In the genomic region with DNA sequence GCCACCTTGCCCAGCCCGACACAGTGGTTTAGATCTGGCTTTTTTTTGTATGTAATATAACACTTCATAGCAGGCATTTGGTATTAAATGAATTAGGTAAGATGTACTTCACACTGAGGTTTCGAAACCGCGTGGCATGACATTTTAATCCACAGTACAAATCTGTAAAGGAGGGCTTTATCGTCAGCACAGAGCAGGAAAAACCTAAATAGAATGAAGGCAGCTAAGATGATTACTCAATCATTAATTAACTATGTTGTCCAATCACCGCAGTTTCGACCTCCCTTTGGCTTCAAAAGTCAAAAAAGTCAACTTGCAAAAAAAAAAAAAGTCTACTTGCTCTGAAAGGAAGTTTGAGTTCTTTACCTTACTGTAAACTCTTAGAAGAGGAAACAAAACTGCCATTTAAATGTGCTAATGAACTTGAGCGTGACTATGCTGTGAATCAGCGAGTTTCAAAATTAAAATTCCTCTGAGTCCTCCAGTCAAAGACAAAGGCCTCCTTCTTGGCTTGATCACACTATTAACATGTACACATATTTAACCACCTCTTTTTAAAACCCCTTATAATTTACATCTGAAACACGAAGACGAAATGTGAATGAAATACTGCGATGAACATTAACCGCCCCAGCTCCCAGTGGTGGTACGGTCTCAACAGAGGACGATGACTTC, we compare ENCODE assay signal across 8 cellular contexts. TPM values are rescaled to one million over a fixed set of nuclear protein-coding genes. Genes with fewer than 3 reads are reported as not detected.
DNase-seq lines count a peak whose midpoint lies in the region; ATAC-seq and TF ChIP-seq lines count a peak whose summit lies in the region.

No MANE protein-coding gene starts in this region.

- no peaks in the 10 kb centered on the region for H3K27me3 ChIP-seq in BLaER1 treated with 17β-estradiol and CSF1 and Interleukin-3, amounts not matched to agents 10 nM and 100 nM
- H3K27me3 ChIP-seq in SU-DHL-6 (ENCODE audit: low read length) (no peaks in the 10 kb centered on the region), dorsolateral prefrontal cortex (no peaks in the 10 kb centered on the region)

- H3K27ac ChIP-seq in BLaER1 treated with 17β-estradiol and CSF1 and Interleukin-3, amounts not matched to agents 10 nM and 100 nM: peak overlapping the region; percentile 86 to 98 (median 88)
- H3K27ac ChIP-seq in SU-DHL-6 (ENCODE audit: low read depth, low read length): peak overlapping the region; percentile 97
- peak overlapping the region in 58 of 59 donors; percentile 53 to 97 (median 90) for H3K27ac ChIP-seq in dorsolateral prefrontal cortex

- H3K4me3 Mint-ChIP-seq in stimulated activated naive CD8-positive, alpha-beta T cell treated with anti-CD3 and anti-CD28 coated beads, Interleukin-15, amount 100 ng/mL, for 72 hours: peak overlapping the region; percentile 90 to 99

- no peak for DNase-seq in dorsolateral prefrontal cortex
- DNase-seq in medulla oblongata (ENCODE audit: extremely low spot score): peak; percentile 54
- DNase-seq in stimulated activated naive CD8-positive, alpha-beta T cell treated with anti-CD3 and anti-CD28 coated beads, Interleukin-15, amount 100 ng/mL, for 72 hours: peak; percentile 14 to 46
- no peak for DNase-seq in cerebellum (ENCODE audit: low spot score)

- H3K79me2 ChIP-seq in SU-DHL-6 (ENCODE audit: insufficient read depth, low read length): peaks cover 32% of the 10 kb centered on the region

- peak; percentile 35 for ATAC-seq in GM19328 (IDR thresholded peaks at IDR 0.05; ENCODE audit: unreplicated experiment)
- ATAC-seq in HG03378 (IDR thresholded peaks at IDR 0.05; ENCODE audit: unreplicated experiment): peak; percentile 42
- ATAC-seq in stimulated activated naive CD8-positive, alpha-beta T cell treated with anti-CD3 and anti-CD28 coated beads, Interleukin-15, amount 100 ng/mL, for 72 hours: peak; percentile 58

- peak overlapping the region; percentile 85 to 97 (median 95) for H3K9ac ChIP-seq in BLaER1 treated with 17β-estradiol and CSF1 and Interleukin-3, amounts not matched to agents 10 nM and 100 nM
- peak overlapping the region; percentile 89 for H3K9ac ChIP-seq in SU-DHL-6 (ENCODE audit: low read length)

- H3K9me3 ChIP-seq in BLaER1 treated with 17β-estradiol and CSF1 and Interleukin-3, amounts not matched to agents 10 nM and 100 nM (replicated peaks in 1 of 11): no peaks in the 10 kb centered on the region
- H3K9me3 ChIP-seq in SU-DHL-6 (ENCODE audit: insufficient read depth, low read length): no peaks in the 10 kb centered on the region

- H3K4me1 ChIP-seq in BLaER1 treated with 17β-estradiol and CSF1 and Interleukin-3, amounts not matched to agents 10 nM and 100 nM: peaks cover 30 to 52% (median 40%) of the 10 kb centered on the region in 10 experiments

- H3K36me3 ChIP-seq in BLaER1 treated with 17β-estradiol and CSF1 and Interleukin-3, amounts not matched to agents 10 nM and 100 nM: peaks cover 0 to 13% (median 8%) of the 10 kb centered on the region in 11 experiments; a peak in 6 of 22 replicates
- no peaks in the 10 kb centered on the region for H3K36me3 ChIP-seq in SU-DHL-6 (ENCODE audit: low read length)

- H3K27ac Mint-ChIP-seq in stimulated activated naive CD8-positive, alpha-beta T cell treated with anti-CD3 and anti-CD28 coated beads, Interleukin-15, amount 100 ng/mL, for 72 hours: peak overlapping the region; percentile 97 to 98

- peak overlapping the region; percentile 84 to 96 (median 89) for H3K4me2 ChIP-seq in BLaER1 treated with 17β-estradiol and CSF1 and Interleukin-3, amounts not matched to agents 10 nM and 100 nM
- peak overlapping the region; percentile 83 for H3K4me2 ChIP-seq in SU-DHL-6 (ENCODE audit: low read depth, low read length, poor library complexity, severe bottlenecking)

- peak overlapping the region; percentile 83 to 97 (median 90) for H3K4me3 ChIP-seq in BLaER1 treated with 17β-estradiol and CSF1 and Interleukin-3, amounts not matched to agents 10 nM and 100 nM
- H3K4me3 ChIP-seq in SU-DHL-6 (ENCODE audit: insufficient read depth, low read length, poor library complexity, severe bottlenecking) (peak overlapping the region; percentile 77), dorsolateral prefrontal cortex (peak overlapping the region; percentile 65 to 100 (median 95))

- H3K27me3 Mint-ChIP-seq in stimulated activated naive CD8-positive, alpha-beta T cell treated with anti-CD3 and anti-CD28 coated beads, Interleukin-15, amount 100 ng/mL, for 72 hours: no peaks in the 10 kb centered on the region

- TF ChIP-seq CTCF in SU-DHL-6 (IDR thresholded peaks at IDR 0.05; ENCODE audit: insufficient read depth, low read length, poor library complexity, severe bottlenecking): no peak
- no peak for TF ChIP-seq CTCF in dorsolateral prefrontal cortex (IDR thresholded peaks at IDR 0.05 in 54 of 56, conservative IDR thresholded peaks at IDR 0.05 in 2 of 56; ENCODE audit: low read depth in 1 of 56, partially characterized antibody in 56 of 56)

- H3K9me3 Mint-ChIP-seq in stimulated activated naive CD8-positive, alpha-beta T cell treated with anti-CD3 and anti-CD28 coated beads, Interleukin-15, amount 100 ng/mL, for 72 hours: no peaks in the 10 kb centered on the region

- peaks cover 0 to 37% (median 12%) of the 10 kb centered on the region in 11 experiments; a peak in 13 of 22 replicates for H4K20me1 ChIP-seq in BLaER1 treated with 17β-estradiol and CSF1 and Interleukin-3, amounts not matched to agents 10 nM and 100 nM
- H4K20me1 ChIP-seq in SU-DHL-6 (ENCODE audit: low read depth, low read length): no peaks in the 10 kb centered on the region

- peaks cover 8% of the 10 kb centered on the region for H3K4me1 Mint-ChIP-seq in stimulated activated naive CD8-positive, alpha-beta T cell treated with anti-CD3 and anti-CD28 coated beads, Interleukin-15, amount 100 ng/mL, for 72 hours

- no peaks in the 10 kb centered on the region for H3K9me2 ChIP-seq in SU-DHL-6 (replicated peaks; ENCODE audit: insufficient read depth, low read length)

- H3F3A ChIP-seq in SU-DHL-6 (ENCODE audit: insufficient read depth): peaks cover 10% of the 10 kb centered on the region

- intact Hi-C loops in dorsolateral prefrontal cortex (cut with DNase I): loop anchor here (2.0 to 10.0 kb wide), 6 partner anchors 15 to 421 kb away; partner anchors contain the start of genes CAMLG (in 2 of the 2), SAR1B (in 2 of the 2), PCBD2 (in 1 of the 2) and PPP2CA (in 1 of the 2)

- H2AFZ ChIP-seq in SU-DHL-6 (ENCODE audit: low read depth, low read length, severe bottlenecking): peak overlapping the region; percentile 75

RNA-seq across cellular contexts. Expression of gene SEC24A, which starts 0.7 kb away (rescaled TPM):
- 10 to 100 TPM; 11.7 to 20.2 (median 15.4) TPM for total RNA-seq in dorsolateral prefrontal cortex
- total RNA-seq in cerebellum: 23.4 TPM

RNA-seq across cellular contexts. Expression of gene SAR1B, which starts 15.3 kb away (rescaled TPM):
- total RNA-seq in dorsolateral prefrontal cortex (100 to 1,000 TPM in 2 of 120 experiments, 10 to 100 TPM in 118; 52.6 to 109 (median 74.4) TPM), cerebellum (23.4 TPM)

Comparison
In these comparisons a context has a peak if more than half of its experiments do, and no peak if none do; other contexts are left out.
1. DNase-seq: peak in medulla oblongata (single experiment) and stimulated activated naive CD8-positive, alpha-beta T cell treated with anti-CD3 and anti-CD28 coated beads, Interleukin-15, amount 100 ng/mL, for 72 hours (2 of 2); none in dorsolateral prefrontal cortex (0 of 10) and cerebellum (single experiment).
2. Peak in every context shown above with its lines, with median percentiles within 50 percentile points of each other: H3K27ac ChIP-seq, H3K4me3 ChIP-seq and ATAC-seq.